ENCODE assay signal across 2 cellular contexts in genomic region chr2:176002684-176003225, GRCh38.
TF ChIP-seq lines count a peak whose summit lies in the region.

No MANE protein-coding gene starts in this region.

TF ChIP-seq in HCT116, 20 proteins besides CTCF, POLR2A, EP300 and RAD21 (continued from another document):
- no peak for TF ChIP-seq REST (IDR thresholded peaks at IDR 0.05; ENCODE audit: low read depth)

TF ChIP-seq in liver, 16 proteins besides CTCF, POLR2A, EP300 and RAD21 (continued from another document):
- TF ChIP-seq ZBTB33 (IDR thresholded peaks at IDR 0.05) (no peak), GABPA (IDR thresholded peaks at IDR 0.05 in 1 of 2, conservative IDR thresholded peaks at IDR 0.05 in 1 of 2) (no peak), JUND (IDR thresholded peaks at IDR 0.05) (no peak), ATF3 (IDR thresholded peaks at IDR 0.05) (no peak), HNF4G (IDR thresholded peaks at IDR 0.05) (no peak)
